In the genomic region with DNA sequence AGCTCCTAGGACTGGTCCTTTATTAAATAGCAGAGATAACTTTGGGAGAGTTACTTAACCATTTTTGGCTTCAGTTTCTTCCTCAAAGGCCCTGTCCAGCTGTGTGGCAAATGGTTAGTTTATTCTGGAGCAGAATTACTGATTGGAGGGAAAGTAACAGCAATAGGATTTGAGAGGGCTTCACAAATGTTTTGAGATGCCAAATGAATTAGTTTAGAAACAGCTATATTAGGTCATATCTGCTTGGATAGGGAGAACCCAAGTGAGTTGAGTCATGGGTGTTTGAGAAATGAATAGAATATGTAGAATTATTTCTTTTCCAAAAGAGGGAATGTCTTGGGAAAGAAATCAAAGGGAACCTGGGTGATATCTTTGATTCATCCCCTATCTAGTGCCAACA, we compare ENCODE assay signal across 1 cellular context.
TF ChIP-seq lines count a peak whose summit lies in the region.

No MANE protein-coding gene starts in this region.

TF ChIP-seq in SK-N-SH treated with all-trans-retinoic acid at 6 μM for 48 hours, 23 proteins besides CTCF, POLR2A, EP300 and RAD21 (continued from another document):
- TF ChIP-seq, protein P1, sequence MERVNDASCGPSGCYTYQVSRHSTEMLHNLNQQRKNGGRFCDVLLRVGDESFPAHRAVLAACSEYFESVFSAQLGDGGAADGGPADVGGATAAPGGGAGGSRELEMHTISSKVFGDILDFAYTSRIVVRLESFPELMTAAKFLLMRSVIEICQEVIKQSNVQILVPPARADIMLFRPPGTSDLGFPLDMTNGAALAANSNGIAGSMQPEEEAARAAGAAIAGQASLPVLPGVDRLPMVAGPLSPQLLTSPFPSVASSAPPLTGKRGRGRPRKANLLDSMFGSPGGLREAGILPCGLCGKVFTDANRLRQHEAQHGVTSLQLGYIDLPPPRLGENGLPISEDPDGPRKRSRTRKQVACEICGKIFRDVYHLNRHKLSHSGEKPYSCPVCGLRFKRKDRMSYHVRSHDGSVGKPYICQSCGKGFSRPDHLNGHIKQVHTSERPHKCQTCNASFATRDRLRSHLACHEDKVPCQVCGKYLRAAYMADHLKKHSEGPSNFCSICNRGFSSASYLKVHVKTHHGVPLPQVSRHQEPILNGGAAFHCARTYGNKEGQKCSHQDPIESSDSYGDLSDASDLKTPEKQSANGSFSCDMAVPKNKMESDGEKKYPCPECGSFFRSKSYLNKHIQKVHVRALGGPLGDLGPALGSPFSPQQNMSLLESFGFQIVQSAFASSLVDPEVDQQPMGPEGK (CRISPR knock-in tag; IDR thresholded peaks at IDR 0.05; ENCODE audit: borderline replicate concordance) = no peak
- TF ChIP-seq, protein P2, sequence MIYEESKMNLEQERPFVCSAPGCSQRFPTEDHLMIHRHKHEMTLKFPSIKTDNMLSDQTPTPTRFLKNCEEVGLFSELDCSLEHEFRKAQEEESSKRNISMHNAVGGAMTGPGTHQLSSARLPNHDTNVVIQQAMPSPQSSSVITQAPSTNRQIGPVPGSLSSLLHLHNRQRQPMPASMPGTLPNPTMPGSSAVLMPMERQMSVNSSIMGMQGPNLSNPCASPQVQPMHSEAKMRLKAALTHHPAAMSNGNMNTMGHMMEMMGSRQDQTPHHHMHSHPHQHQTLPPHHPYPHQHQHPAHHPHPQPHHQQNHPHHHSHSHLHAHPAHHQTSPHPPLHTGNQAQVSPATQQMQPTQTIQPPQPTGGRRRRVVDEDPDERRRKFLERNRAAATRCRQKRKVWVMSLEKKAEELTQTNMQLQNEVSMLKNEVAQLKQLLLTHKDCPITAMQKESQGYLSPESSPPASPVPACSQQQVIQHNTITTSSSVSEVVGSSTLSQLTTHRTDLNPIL (CRISPR knock-in tag; IDR thresholded peaks at IDR 0.05; ENCODE audit: low read depth) = no peak
- TF ChIP-seq TCF4 (CRISPR knock-in tag; IDR thresholded peaks at IDR 0.05; ENCODE audit: borderline replicate concordance) (no peak), ZC3H10 (CRISPR knock-in tag; IDR thresholded peaks at IDR 0.05) (no peak), ESRRG (CRISPR knock-in tag; IDR thresholded peaks at IDR 0.05) (no peak), ARNTL (CRISPR knock-in tag; IDR thresholded peaks at IDR 0.05; ENCODE audit: borderline replicate concordance, low read depth) (no peak), ZNF8 (CRISPR knock-in tag; IDR thresholded peaks at IDR 0.05) (no peak), OSR1 (CRISPR knock-in tag; IDR thresholded peaks at IDR 0.05) (no peak)
- TF ChIP-seq, protein P3, sequence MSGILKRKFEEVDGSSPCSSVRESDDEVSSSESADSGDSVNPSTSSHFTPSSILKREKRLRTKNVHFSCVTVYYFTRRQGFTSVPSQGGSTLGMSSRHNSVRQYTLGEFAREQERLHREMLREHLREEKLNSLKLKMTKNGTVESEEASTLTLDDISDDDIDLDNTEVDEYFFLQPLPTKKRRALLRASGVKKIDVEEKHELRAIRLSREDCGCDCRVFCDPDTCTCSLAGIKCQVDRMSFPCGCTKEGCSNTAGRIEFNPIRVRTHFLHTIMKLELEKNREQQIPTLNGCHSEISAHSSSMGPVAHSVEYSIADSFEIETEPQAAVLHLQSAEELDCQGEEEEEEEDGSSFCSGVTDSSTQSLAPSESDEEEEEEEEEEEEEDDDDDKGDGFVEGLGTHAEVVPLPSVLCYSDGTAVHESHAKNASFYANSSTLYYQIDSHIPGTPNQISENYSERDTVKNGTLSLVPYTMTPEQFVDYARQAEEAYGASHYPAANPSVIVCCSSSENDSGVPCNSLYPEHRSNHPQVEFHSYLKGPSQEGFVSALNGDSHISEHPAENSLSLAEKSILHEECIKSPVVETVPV (CRISPR knock-in tag; IDR thresholded peaks at IDR 0.05) = no peak
TF ChIP-seq in SK-N-SH treated with all-trans-retinoic acid at 6 μM for 48 hours: peak in this region for 0.
